ENCODE assay signal across 31 cellular contexts in genomic region chr11:78020248-78020647, GRCh38. TPM values are rescaled to one million over a fixed set of nuclear protein-coding genes. Genes with fewer than 3 reads are reported as not detected.
DNase-seq lines count a peak whose midpoint lies in the region; ATAC-seq, FAIRE-seq and TF ChIP-seq lines count a peak whose summit lies in the region.
"Had no signal": no experiment of that assay in that cellular context is flagged by ENCODE, and none has a peak within 500 bp of the region (broad histone marks: within the 10 kb centered on the region; RNA-seq: fewer than 3 reads in every experiment).

No MANE protein-coding gene starts in this region.

- CTCF ChIA-PET in A549 (lab: Yijun Ruan, JAX) = interaction anchor here (1.1 to 3.4 kb wide), 2 partner anchors 9 to 26 kb away, joined by 3 to 21 read pairs; no protein-coding TSS in a partner anchor

- H2AFZ ChIP-seq in parathyroid adenoma = no peak overlapping the region

- no peak for TF ChIP-seq CTCF in A549 (IDR thresholded peaks at IDR 0.05)
- no peak for TF ChIP-seq CTCF in chondrocyte (IDR thresholded peaks at IDR 0.05)
- TF ChIP-seq CTCF in parathyroid adenoma (IDR thresholded peaks at IDR 0.05) = no peak
- TF ChIP-seq CTCF in endothelial cell (IDR thresholded peaks at IDR 0.05; ENCODE audit: unreplicated experiment) = no peak

- H3K4me1 ChIP-seq in A549 = peaks cover 10% of the 10 kb centered on the region
- H3K4me1 ChIP-seq in parathyroid adenoma = peaks cover 3% of the 10 kb centered on the region
- H3K4me1 ChIP-seq: vagina had no signal

- no peaks in the 10 kb centered on the region for H3K9me3 Mint-ChIP-seq in chondrocyte (ENCODE audit: low read depth)
- no peaks in the 10 kb centered on the region for H3K9me3 Mint-ChIP-seq in activated T-cell treated with anti-CD3 and anti-CD28 coated beads, Interleukin-2, amount 50 U/mL, for 24 hours
- H3K9me3 Mint-ChIP-seq in endothelial cell (ENCODE audit: unreplicated experiment) = no peaks in the 10 kb centered on the region
- H3K9me3 Mint-ChIP-seq: CD4-positive, alpha-beta memory T cell; stimulated activated naive B cell treated with anti-CD40 and anti-IgM and Interleukin-4, amounts not matched to agents 10 μg/mL and 1 μg/mL and 100 μg/mL, for 72 hours had no signal

- no peaks in the 10 kb centered on the region for H3K36me3 ChIP-seq in parathyroid adenoma (ENCODE audit: control insufficient read depth, insufficient read depth, low read length)
- H3K36me3 ChIP-seq: brain microvascular endothelial cell, MG63, right atrium auricular region, vagina had no signal

- no peaks in the 10 kb centered on the region for H3K36me3 Mint-ChIP-seq in chondrocyte (ENCODE audit: low read depth)
- H3K36me3 Mint-ChIP-seq in activated T-cell treated with anti-CD3 and anti-CD28 coated beads, Interleukin-2, amount 50 U/mL, for 24 hours (ENCODE audit: low read depth) = no peaks in the 10 kb centered on the region
- H3K36me3 Mint-ChIP-seq in endothelial cell (ENCODE audit: low read depth, unreplicated experiment) = no peaks in the 10 kb centered on the region
- H3K36me3 Mint-ChIP-seq: CD4-positive, alpha-beta memory T cell; stimulated activated naive B cell treated with anti-CD40 and anti-IgM and Interleukin-4, amounts not matched to agents 10 μg/mL and 1 μg/mL and 100 μg/mL, for 72 hours had no signal

- FAIRE-seq in A549 (lab: Jason Lieb, UNC) = no peak
- FAIRE-seq: A204.1 had no signal

- DNase-seq in A549 (ENCODE audit: low read depth in 1 of 2, low spot score in 1 of 2) = peak in 1 of 2 experiments; percentile 13
- peak; percentile 62 for DNase-seq in NCI-H2227 treated with DMSO at 0.1 percent for 48 hours (lab: John Stamatoyannopoulos, UW)
- no peak for DNase-seq in chondrocyte (ENCODE audit: low spot score)
- no peak for DNase-seq in NCI-H524 (lab: John Stamatoyannopoulos, UW)
- DNase-seq in activated T-cell treated with anti-CD3 and anti-CD28 coated beads, Interleukin-2, amount 50 U/mL, for 24 hours = no peak
- DNase-seq in endothelial cell (ENCODE audit: low spot score) = no peak
- no peak for DNase-seq in Ammon's horn (ENCODE audit: low spot score)
- DNase-seq: activated CD4-positive, alpha-beta T cell treated with anti-CD3 and anti-CD28 coated beads for 48 hours; activated CD8-positive, alpha-beta memory T cell treated with anti-CD3 and anti-CD28 coated beads for 24 hours; activated gamma-delta T cell treated with Interleukin-2 at 50 U/mL for 16 hours; AML-193; brain microvascular endothelial cell; CD4-positive, alpha-beta memory T cell; glutamatergic neuron; KBM-7; MG63; naive B cell; NCI-H1105 treated with DMSO at 0.1 percent for 48 hours; NCI-H2029; NCI-H446; stimulated activated CD4-positive, alpha-beta T cell treated with anti-CD3 and anti-CD28 coated beads, Interleukin-4, amount 100 ng/mL, for 24 hours; stimulated activated naive B cell treated with anti-CD40 and anti-IgM and Interleukin-4, amounts not matched to agents 10 μg/mL and 1 μg/mL and 100 μg/mL, for 72 hours had no signal

- H3K4me1 Mint-ChIP-seq in chondrocyte (ENCODE audit: low read depth) (peaks cover 16% of the 10 kb centered on the region), endothelial cell (ENCODE audit: unreplicated experiment) (peaks cover 3% of the 10 kb centered on the region)
- peaks cover 3% of the 10 kb centered on the region for H3K4me1 Mint-ChIP-seq in activated T-cell treated with anti-CD3 and anti-CD28 coated beads, Interleukin-2, amount 50 U/mL, for 24 hours (ENCODE audit: low read depth)

- POLR2A ChIA-PET in A549 (lab: Yijun Ruan, JAX) = no interaction called here

- no peak overlapping the region for H3K4me3 ChIP-seq in A549
- H3K4me3 ChIP-seq in parathyroid adenoma (ENCODE audit: low read depth, low read length) = no peak overlapping the region
- H3K4me3 ChIP-seq: MG63, right atrium auricular region, vagina had no signal

- H3K79me2 ChIP-seq in parathyroid adenoma = no peaks in the 10 kb centered on the region

- H3K4me2 ChIP-seq in A549 (0 out of 3 replicates have a peak overlapping the region, but pooled peaks have one; percentile 10), parathyroid adenoma (ENCODE audit: low read length) (no peak overlapping the region)

- H3K27me3 ChIP-seq in parathyroid adenoma (ENCODE audit: control insufficient read depth, insufficient read depth, low read length) = no peaks in the 10 kb centered on the region
- H3K27me3 ChIP-seq: brain microvascular endothelial cell, MG63, right atrium auricular region, vagina had no signal

- ATAC-seq in A549 = peak; percentile 41 to 48; a peak in 3 of 6 replicates
- ATAC-seq: stimulated activated naive B cell treated with anti-CD40 and anti-IgM and Interleukin-4, amounts not matched to agents 10 μg/mL and 1 μg/mL and 100 μg/mL, for 72 hours had no signal

- TF ChIP-seq RAD21 in A549 (conservative IDR thresholded peaks at IDR 0.05 in 1 of 2, IDR thresholded peaks at IDR 0.05 in 1 of 2) = no peak

- H3K9me3 ChIP-seq in A549 (no peaks in the 10 kb centered on the region), parathyroid adenoma (ENCODE audit: control insufficient read depth, low read length) (no peaks in the 10 kb centered on the region)
- H3K9me3 ChIP-seq: MG63, right atrium auricular region, vagina had no signal

- TF ChIP-seq POLR2A in A549 (IDR thresholded peaks at IDR 0.05; ENCODE audit: low read length) = no peak

- TF ChIP-seq EP300 in A549 (IDR thresholded peaks at IDR 0.05) = no peak

- H3K27ac Mint-ChIP-seq in chondrocyte (ENCODE audit: unreplicated experiment) (peak overlapping the region; percentile 19), endothelial cell (ENCODE audit: unreplicated experiment) (no peak overlapping the region)
- no peak overlapping the region for H3K27ac Mint-ChIP-seq in activated T-cell treated with anti-CD3 and anti-CD28 coated beads, Interleukin-2, amount 50 U/mL, for 24 hours
- H3K27ac Mint-ChIP-seq: stimulated activated naive B cell treated with anti-CD40 and anti-IgM and Interleukin-4, amounts not matched to agents 10 μg/mL and 1 μg/mL and 100 μg/mL, for 72 hours had no signal

- H3K27ac ChIP-seq in A549 = no peak overlapping the region
- H3K27ac ChIP-seq in parathyroid adenoma = peak overlapping the region; percentile 5
- H3K27ac ChIP-seq: brain microvascular endothelial cell, epithelial cell of prostate, right atrium auricular region, vagina had no signal

- H3K9ac ChIP-seq in parathyroid adenoma = no peak overlapping the region

- H3K27me3 Mint-ChIP-seq in chondrocyte (ENCODE audit: low read depth) = peaks cover 2% of the 10 kb centered on the region
- peaks cover 27% of the 10 kb centered on the region for H3K27me3 Mint-ChIP-seq in activated T-cell treated with anti-CD3 and anti-CD28 coated beads, Interleukin-2, amount 50 U/mL, for 24 hours
- H3K27me3 Mint-ChIP-seq in endothelial cell (ENCODE audit: unreplicated experiment) = peaks cover 7% of the 10 kb centered on the region

- H3K4me3 Mint-ChIP-seq in chondrocyte (ENCODE audit: unreplicated experiment) (no peak overlapping the region), endothelial cell (ENCODE audit: unreplicated experiment) (no peak overlapping the region)
- no peak overlapping the region for H3K4me3 Mint-ChIP-seq in activated T-cell treated with anti-CD3 and anti-CD28 coated beads, Interleukin-2, amount 50 U/mL, for 24 hours
- H3K4me3 Mint-ChIP-seq: CD4-positive, alpha-beta memory T cell; naive B cell; stimulated activated naive B cell treated with anti-CD40 and anti-IgM and Interleukin-4, amounts not matched to agents 10 μg/mL and 1 μg/mL and 100 μg/mL, for 72 hours had no signal

- 20% methylated on average over 3 of the region's 3 CpGs for WGBS in A549 (ENCODE audit: missing lambda C conversion rate)

TF ChIP-seq in A549, 52 proteins besides CTCF, POLR2A, EP300 and RAD21 (continues in another document):
- TF ChIP-seq KDM5A (IDR thresholded peaks at IDR 0.05) (no peak), POLR2AphosphoS2 (conservative IDR thresholded peaks at IDR 0.05; ENCODE audit: low read length) (no peak), FOXS1 (CRISPR knock-in tag; IDR thresholded peaks at IDR 0.05) (no peak), CHD2 (IDR thresholded peaks at IDR 0.05; ENCODE audit: low read length, partially characterized antibody) (no peak), RCOR1 (IDR thresholded peaks at IDR 0.05; ENCODE audit: low read depth, low read length) (no peak), HOXA7 (CRISPR knock-in tag; IDR thresholded peaks at IDR 0.05) (no peak), TFCP2L1 (CRISPR knock-in tag; IDR thresholded peaks at IDR 0.05) (no peak), FOSB (CRISPR knock-in tag; IDR thresholded peaks at IDR 0.05) (no peak), SMC3 (IDR thresholded peaks at IDR 0.05) (no peak)

RNA-seq across cellular contexts. Expression of gene KCTD14, which starts 2.8 kb away (rescaled TPM):
- polyA plus RNA-seq in A549 (2011; rRNA removed) = 3.2 and 3.6 TPM in 2 replicates
- 2.6 and 2.8 TPM in 2 replicates for polyA plus RNA-seq in A549 (2012; cell fraction: cytosol; rRNA removed)
- polyA plus RNA-seq in A549 (2012; cell fraction: nucleus; rRNA removed) = 0.92 and 1.0 TPM in 2 replicates
- polyA plus RNA-seq in A549 (2017; fragmentation: RNase III; extraction: RNeasy Plus Mini Kit Qiagen cat#74134 plus additional on column Dnase treatment) = 2.4 to 2.7 TPM (median 2.6 TPM) in 3 replicates
- polyA minus RNA-seq in A549 (2011; rRNA and poly(A)+ RNA removed) = 1.6 and 3.2 TPM in 2 replicates
- 0.36 to 0.48 TPM (median 0.47 TPM) in 3 replicates for total RNA-seq in chondrocyte
- total RNA-seq in endothelial cell (ENCODE audit: unreplicated experiment) = 0.97 TPM
- total RNA-seq: OCI-LY7 had no signal
- polyA plus RNA-seq: CD4-positive, alpha-beta memory T cell had no signal

RNA-seq across cellular contexts. Expression of gene INTS4, which starts 25.8 kb away (rescaled TPM):
- polyA plus RNA-seq in A549 (2011; rRNA removed) (35.3 and 39.4 TPM in 2 replicates), A549 (2017; fragmentation: RNase III; extraction: RNeasy Plus Mini Kit Qiagen cat#74134 plus additional on column Dnase treatment) (20.2 to 23.2 TPM (median 22.0 TPM) in 3 replicates)
- 18.4 and 18.7 TPM in 2 replicates for polyA plus RNA-seq in A549 (2012; cell fraction: cytosol; rRNA removed)
- 50.0 and 56.8 TPM in 2 replicates for polyA plus RNA-seq in A549 (2012; cell fraction: nucleus; rRNA removed)
- 47.0 and 55.2 TPM in 2 replicates for polyA minus RNA-seq in A549 (2011; rRNA and poly(A)+ RNA removed)
- total RNA-seq in chondrocyte (26.9 to 34.1 TPM (median 27.8 TPM) in 3 replicates), endothelial cell (ENCODE audit: unreplicated experiment) (40.9 TPM)

RNA-seq across cellular contexts. Expression of gene THRSP, which starts 43.4 kb away (rescaled TPM):
- polyA plus RNA-seq in A549 (2011; rRNA removed) = not detected in 2 replicates
- not detected in 2 replicates for polyA plus RNA-seq in A549 (2012; cell fraction: cytosol; rRNA removed)
- not detected in 2 replicates for polyA plus RNA-seq in A549 (2012; cell fraction: nucleus; rRNA removed)
- polyA plus RNA-seq in A549 (2017; fragmentation: RNase III; extraction: RNeasy Plus Mini Kit Qiagen cat#74134 plus additional on column Dnase treatment) = not detected in 3 replicates
- polyA minus RNA-seq in A549 (2011; rRNA and poly(A)+ RNA removed) = not detected in 2 replicates
- not detected in 3 replicates for total RNA-seq in chondrocyte
- total RNA-seq in endothelial cell (ENCODE audit: unreplicated experiment) = not detected
- total RNA-seq: CD4-positive, alpha-beta memory T cell; HT-29; OCI-LY7; osteocyte; T-helper 2 cell treated with Interferon-gamma antibody and Interleukin-4, amounts not matched to agents 100 ng/mL and 5 ng/mL, for 36 hours; vagina had no signal

RNA-seq across cellular contexts. Expression of gene NDUFC2, which starts 59.4 kb away (rescaled TPM):
- polyA plus RNA-seq in A549 (2011; rRNA removed) (138 and 148 TPM in 2 replicates), A549 (2017; fragmentation: RNase III; extraction: RNeasy Plus Mini Kit Qiagen cat#74134 plus additional on column Dnase treatment) (241 to 277 TPM (median 248 TPM) in 3 replicates)
- 270 and 298 TPM in 2 replicates for polyA plus RNA-seq in A549 (2012; cell fraction: cytosol; rRNA removed)
- 179 and 187 TPM in 2 replicates for polyA plus RNA-seq in A549 (2012; cell fraction: nucleus; rRNA removed)
- polyA minus RNA-seq in A549 (2011; rRNA and poly(A)+ RNA removed) = 27.2 and 43.9 TPM in 2 replicates
- total RNA-seq in chondrocyte (172 to 185 TPM (median 175 TPM) in 3 replicates), endothelial cell (ENCODE audit: unreplicated experiment) (203 TPM)
